Comparison of ENCODE assay signal across 1 cellular context in the genomic region with DNA sequence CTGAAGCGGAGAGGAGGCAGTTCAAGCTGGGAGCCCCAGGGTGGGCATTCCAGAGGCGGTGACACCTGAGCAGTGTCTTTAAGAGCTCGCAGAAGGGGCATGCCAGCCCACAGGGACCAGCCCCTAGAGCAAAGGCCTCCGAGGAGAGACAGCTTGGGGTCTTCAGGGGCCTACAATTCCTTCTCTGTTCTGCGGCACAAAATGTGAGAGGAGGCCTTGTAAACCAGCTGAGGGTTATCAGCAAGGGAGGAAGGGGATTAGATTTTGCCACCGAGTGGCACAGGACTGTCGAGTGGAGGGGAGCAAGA.
TF ChIP-seq lines count a peak whose summit lies in the region.

No MANE protein-coding gene starts in this region.

TF ChIP-seq in liver, 16 proteins besides CTCF, POLR2A, EP300 and RAD21:
- TF ChIP-seq REST (IDR thresholded peaks at IDR 0.05) (no peak), RXRA (IDR thresholded peaks at IDR 0.05) (no peak), TAF1 (conservative IDR thresholded peaks at IDR 0.05) (peak; percentile 32), HNF4A (conservative IDR thresholded peaks at IDR 0.05) (no peak), EGR1 (IDR thresholded peaks at IDR 0.05; ENCODE audit: low read depth in 2 of 2) (no peak), FOXA1 (IDR thresholded peaks at IDR 0.05) (no peak)
